13 cellular contexts compared by ENCODE assay signal in the genomic region with DNA sequence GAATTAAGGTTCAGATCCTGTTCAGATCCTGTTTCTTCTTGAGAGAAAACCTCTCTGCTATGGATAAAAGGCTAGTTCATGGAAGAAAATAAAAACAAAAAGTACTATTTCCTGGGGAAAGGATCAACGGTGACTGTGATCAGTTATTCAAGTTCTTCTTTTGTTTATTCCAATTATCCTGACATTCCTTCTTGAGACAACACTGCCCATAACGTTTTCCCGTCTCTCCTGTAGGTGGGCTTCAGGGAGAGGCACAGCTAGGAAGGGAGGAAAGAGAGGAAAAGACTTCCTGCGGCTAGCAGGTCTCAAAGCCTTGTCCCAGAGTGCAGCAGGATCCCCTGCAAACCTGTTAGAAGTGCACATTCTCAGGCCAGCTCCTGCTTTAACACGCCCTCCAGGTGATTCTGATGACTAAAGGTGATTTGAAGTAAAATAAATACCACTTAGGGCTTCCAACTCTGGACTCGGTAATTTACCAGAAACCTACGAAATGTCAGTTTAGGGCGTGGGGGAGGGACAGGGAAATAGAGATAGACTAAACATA. TPM values are rescaled to one million over a fixed set of nuclear protein-coding genes. Genes with fewer than 3 reads are reported as not detected.
DNase-seq lines count a peak whose midpoint lies in the region; ATAC-seq, FAIRE-seq and TF ChIP-seq lines count a peak whose summit lies in the region.
"Had no signal": no experiment of that assay in that cellular context is flagged by ENCODE, and none has a peak within 500 bp of the region (broad histone marks: within the 10 kb centered on the region; RNA-seq: fewer than 3 reads in every experiment).

No MANE protein-coding gene starts in this region.

- TF ChIP-seq CTCF in AG04450 (IDR thresholded peaks at IDR 0.05; ENCODE audit: low read depth, low read length) (no peak), PC-9 (conservative IDR thresholded peaks at IDR 0.05) (no peak)

- no peak overlapping the region for H3K18ac ChIP-seq in neuronal stem cell (ENCODE audit: low read length)

- H3K4me1 Mint-ChIP-seq in natural killer cell treated with Interleukin-12 subunit alpha and Interleukin-12 subunit beta and Interleukin-15 and Interleukin-18, amount 100 ng/mL, for 72 hours (ENCODE audit: low read depth in 2 of 2): no peaks in the 10 kb centered on the region
- H3K4me1 Mint-ChIP-seq: activated naive CD8-positive, alpha-beta T cell treated with anti-CD3 and anti-CD28 coated beads, Interleukin-2, amount 10 ng/mL, durations not matched to agents 7 days and 5 days had no signal

- FAIRE-seq in GM12892 (lab: Jason Lieb, UNC): no peak

- H3K36me3 Mint-ChIP-seq in natural killer cell treated with Interleukin-12 subunit alpha and Interleukin-12 subunit beta and Interleukin-15 and Interleukin-18, amount 100 ng/mL, for 72 hours: no peaks in the 10 kb centered on the region
- H3K36me3 Mint-ChIP-seq: activated naive CD8-positive, alpha-beta T cell treated with anti-CD3 and anti-CD28 coated beads, Interleukin-2, amount 10 ng/mL, durations not matched to agents 7 days and 5 days had no signal

- no peak overlapping the region for H2BK5ac ChIP-seq in neuronal stem cell (ENCODE audit: low read length)

- no peak overlapping the region for H2BK15ac ChIP-seq in neuronal stem cell (ENCODE audit: low read length)

- H3K9me3 ChIP-seq in AG04450 (ENCODE audit: control insufficient read depth, insufficient read depth, low read length) (peaks cover 7% of the 10 kb centered on the region), PC-9 (ENCODE audit: insufficient read depth, low read depth) (no peaks in the 10 kb centered on the region), neuronal stem cell (replicated peaks in 1 of 2; ENCODE audit: control insufficient read depth in 2 of 2, insufficient read depth in 1 of 2, low read depth in 1 of 2, low read length in 2 of 2) (peaks cover 6 to 7% of the 10 kb centered on the region in 2 donors)
- H3K9me3 ChIP-seq: BE2C had no signal

- H2BK120ac ChIP-seq in neuronal stem cell (ENCODE audit: low read depth, low read length): no peak overlapping the region

- no peak overlapping the region for H3K4me3 Mint-ChIP-seq in natural killer cell treated with Interleukin-12 subunit alpha and Interleukin-12 subunit beta and Interleukin-15 and Interleukin-18, amount 100 ng/mL, for 72 hours
- H3K4me3 Mint-ChIP-seq: activated naive CD8-positive, alpha-beta T cell treated with anti-CD3 and anti-CD28 coated beads, Interleukin-2, amount 10 ng/mL, durations not matched to agents 7 days and 5 days had no signal

- H3F3A ChIP-seq in PC-9 (ENCODE audit: insufficient read depth, low read depth): peaks cover 57% of the 10 kb centered on the region

- H3K4me1 ChIP-seq in PC-9 (replicated peaks; ENCODE audit: insufficient read depth) (peaks cover 77% of the 10 kb centered on the region), neuronal stem cell (ENCODE audit: control insufficient read depth in 2 of 2, insufficient read depth in 1 of 2, low read depth in 1 of 2, low read length in 2 of 2) (peaks cover 2% of the 10 kb centered on the region in 2 donors)
- H3K4me1 ChIP-seq: parathyroid adenoma had no signal

- H3K4ac ChIP-seq in neuronal stem cell (ENCODE audit: low read length): no peak overlapping the region

- H3K79me2 ChIP-seq in PC-9 (ENCODE audit: low read depth): peaks cover 26% of the 10 kb centered on the region
- H3K79me2 ChIP-seq: parathyroid adenoma had no signal

- peak overlapping the region; percentile 84 for H3K4me2 ChIP-seq in PC-9
- H3K4me2 ChIP-seq in neuronal stem cell (ENCODE audit: insufficient read depth, low read length, poor library complexity, severe bottlenecking): no peak overlapping the region

- H2BK12ac ChIP-seq in neuronal stem cell (ENCODE audit: low read length): no peak overlapping the region

- H3K9ac ChIP-seq in neuronal stem cell (ENCODE audit: low read depth, low read length, poor library complexity): no peak overlapping the region
- H3K9ac ChIP-seq: parathyroid adenoma had no signal

- intact Hi-C loops in PC-9 (cut with micrococcal nuclease; ENCODE audit: unreplicated experiment): loop anchor here (5.0 kb wide), 1 partner anchor 56 kb away; no protein-coding TSS in a partner anchor

- no CpG with 5 or more reads among the region's 8 CpGs for WGBS in neuronal stem cell (ENCODE audit: extremely low coverage in 2 of 2, insufficient read length in 2 of 2, insufficient replicate concordance in 1 of 2), 2 donors

- CTCF ChIA-PET in AG04450 (lab: Charles Lee): interaction anchor here (1.4 to 2.0 kb wide), 2 partner anchors 14 to 118 kb away, joined by 11 to 14 read pairs; no protein-coding TSS in a partner anchor
- CTCF ChIA-PET in PC-9 (lab: Charles Lee): no interaction called here

- no peak for ATAC-seq in natural killer cell treated with Interleukin-12 subunit alpha and Interleukin-12 subunit beta and Interleukin-15 and Interleukin-18, amount 100 ng/mL, for 72 hours

- no peak overlapping the region for H4K91ac ChIP-seq in neuronal stem cell (ENCODE audit: low read depth, low read length, poor library complexity)

- peak overlapping the region; percentile 81 for H3K27ac ChIP-seq in AG04450 (ENCODE audit: low read depth, low read length)
- peak overlapping the region; percentile 96 for H3K27ac ChIP-seq in PC-9
- H3K27ac ChIP-seq in epithelial cell of prostate: peak overlapping the region; percentile 98
- no peak overlapping the region for H3K27ac ChIP-seq in neuronal stem cell (replicated peaks; ENCODE audit: low read length)
- H3K27ac ChIP-seq: parathyroid adenoma had no signal

- DNase-seq in AG04450 (ENCODE audit: low read depth, low spot score): no peak
- no peak for DNase-seq in PC-9
- DNase-seq in epithelial cell of prostate (ENCODE audit: low read depth, low spot score): peak; percentile 29
- DNase-seq in neuronal stem cell (ENCODE audit: low spot score): no peak
- DNase-seq in NCI-H146 (lab: John Stamatoyannopoulos, UW): no peak
- no peak for DNase-seq in NCI-H524 treated with DMSO at 0.1 percent for 48 hours (lab: John Stamatoyannopoulos, UW)
- no peak for DNase-seq in natural killer cell treated with Interleukin-12 subunit alpha and Interleukin-12 subunit beta and Interleukin-15 and Interleukin-18, amount 100 ng/mL, for 72 hours (ENCODE audit: low spot score)
- DNase-seq in GM12892 (ENCODE audit: insufficient read length): no peak
- DNase-seq: activated naive CD8-positive, alpha-beta T cell treated with anti-CD3 and anti-CD28 coated beads, Interleukin-2, amount 10 ng/mL, durations not matched to agents 7 days and 5 days; BE2C; NCI-H1048; NCI-H510A had no signal

- POLR2A ChIA-PET in AG04450 (lab: Yijun Ruan, JAX): interaction anchor here (0.8 to 2.2 kb wide), 4 partner anchors 9 to 35 kb away, joined by 3 to 10 read pairs (median 6); no protein-coding TSS in a partner anchor
- POLR2A ChIA-PET in PC-9 (lab: Charles Lee; ENCODE audit: unreplicated experiment): interaction anchor here (0.5 to 1.3 kb wide), 3 partner anchors 8 to 39 kb away, joined by 3 to 13 read pairs (median 4); no protein-coding TSS in a partner anchor

- H4K20me1 ChIP-seq in PC-9 (ENCODE audit: insufficient read depth): no peaks in the 10 kb centered on the region

- H3K27me3 Mint-ChIP-seq in natural killer cell treated with Interleukin-12 subunit alpha and Interleukin-12 subunit beta and Interleukin-15 and Interleukin-18, amount 100 ng/mL, for 72 hours: peaks cover 12 to 18% of the 10 kb centered on the region in 2 donors

- no peak overlapping the region for H4K8ac ChIP-seq in neuronal stem cell (ENCODE audit: low read depth, low read length)

- H3K9me2 ChIP-seq in PC-9 (ENCODE audit: insufficient read depth): no peaks in the 10 kb centered on the region

- H3K27me3 ChIP-seq in AG04450 (ENCODE audit: control insufficient read depth, insufficient read depth, low read length) (no peaks in the 10 kb centered on the region), PC-9 (ENCODE audit: insufficient read depth, low read depth) (no peaks in the 10 kb centered on the region), neuronal stem cell (ENCODE audit: control insufficient read depth in 3 of 3, insufficient read depth in 3 of 3, low read depth in 1 of 3, low read length in 3 of 3) (peaks cover 0 to 8% (median 7%) of the 10 kb centered on the region in 3 experiments)
- H3K27me3 ChIP-seq: BE2C had no signal

- H3K27ac Mint-ChIP-seq in natural killer cell treated with Interleukin-12 subunit alpha and Interleukin-12 subunit beta and Interleukin-15 and Interleukin-18, amount 100 ng/mL, for 72 hours: no peak overlapping the region
- H3K27ac Mint-ChIP-seq: activated naive CD8-positive, alpha-beta T cell treated with anti-CD3 and anti-CD28 coated beads, Interleukin-2, amount 10 ng/mL, durations not matched to agents 7 days and 5 days had no signal

- no peak overlapping the region for H3K4me3 ChIP-seq in AG04450 (ENCODE audit: low read depth, low read length)
- H3K4me3 ChIP-seq in PC-9: peak overlapping the region; percentile 41; the same call in 1 of the 2 replicates
- H3K4me3 ChIP-seq in neuronal stem cell (ENCODE audit: low read length in 2 of 2): no peak overlapping the region

- no peak overlapping the region for H2AK5ac ChIP-seq in neuronal stem cell (ENCODE audit: low read depth, low read length)

- no peak overlapping the region for H3K23ac ChIP-seq in neuronal stem cell (ENCODE audit: low read depth, low read length, poor library complexity)

- no peaks in the 10 kb centered on the region for H3K36me3 ChIP-seq in PC-9 (ENCODE audit: low read depth)
- H3K36me3 ChIP-seq in neuronal stem cell (replicated peaks in 1 of 2; ENCODE audit: control insufficient read depth in 2 of 2, insufficient read depth in 2 of 2, low read length in 2 of 2): no peaks in the 10 kb centered on the region
- H3K36me3 ChIP-seq: BE2C had no signal

- no peak overlapping the region for H3K14ac ChIP-seq in neuronal stem cell (ENCODE audit: low read length)

- no peaks in the 10 kb centered on the region for H3K9me3 Mint-ChIP-seq in natural killer cell treated with Interleukin-12 subunit alpha and Interleukin-12 subunit beta and Interleukin-15 and Interleukin-18, amount 100 ng/mL, for 72 hours
- H3K9me3 Mint-ChIP-seq: activated naive CD8-positive, alpha-beta T cell treated with anti-CD3 and anti-CD28 coated beads, Interleukin-2, amount 10 ng/mL, durations not matched to agents 7 days and 5 days had no signal

- TSS peak; percentile 61 for BruUV-seq in PC-9 (replicated peaks; lab: Mats Ljungman, UMichigan)

- H2AFZ ChIP-seq in PC-9 (peak overlapping the region; percentile 24; the same call in 1 of the 2 replicates), neuronal stem cell (ENCODE audit: low read length) (peak overlapping the region; percentile 50)
- H2AFZ ChIP-seq: parathyroid adenoma had no signal

- no peaks in the 10 kb centered on the region for H3K79me1 ChIP-seq in neuronal stem cell (ENCODE audit: low read depth, low read length)

- TF ChIP-seq POLR2A in GM12892 (IDR thresholded peaks at IDR 0.05; ENCODE audit: low read depth, low read length): no peak

RNA-seq across cellular contexts. Expression of a gene that starts 4.5 kb away (rescaled TPM):
- polyA plus RNA-seq in AG04450 (2011; rRNA removed): 497 and 555 TPM in 2 replicates
- 400 and 514 TPM in 2 replicates for polyA minus RNA-seq in AG04450 (2011; rRNA and poly(A)+ RNA removed)
- 109 and 117 TPM in 2 replicates for total RNA-seq in PC-9 (2021)
- polyA plus RNA-seq in neuronal stem cell (2013, experiment 1 of 2): 10.6 TPM
- polyA plus RNA-seq in neuronal stem cell (2013, experiment 2 of 2): 10.4 TPM
- under 1 TPM in 1 of 2 donors, not detected in 1; 0.95 TPM for total RNA-seq in natural killer cell treated with Interleukin-12 subunit alpha and Interleukin-12 subunit beta and Interleukin-15 and Interleukin-18, amount 100 ng/mL, for 72 hours
- 5.1 TPM for polyA plus RNA-seq in GM12892 (2012; ENCODE audit: missing spikeins)

Comparison
In these comparisons a context has a peak if more than half of its experiments do, and no peak if none do; other contexts are left out.
1. RNA of a gene that starts 4.5 kb away (total RNA-seq): 109 to 117 TPM in PC-9; 0.95 TPM in natural killer cell treated with Interleukin-12 subunit alpha and Interleukin-12 subunit beta and Interleukin-15 and Interleukin-18, amount 100 ng/mL, for 72 hours; every median in the first group is over 10 times any median in the second.